Comparison of ENCODE assay signal across 24 cellular contexts in genomic region chr3:29203846-29204245, GRCh38.
"Had no signal": no experiment of that assay in that cellular context is flagged by ENCODE, and none has a peak within 500 bp of the region (broad histone marks: within the 10 kb centered on the region; RNA-seq: fewer than 3 reads in every experiment).

No MANE protein-coding gene starts in this region.

- H3K9me3 ChIP-seq: breast epithelium, MG63 had no signal

- ATAC-seq: activated naive CD4-positive, alpha-beta T cell treated with anti-CD3 and anti-CD28 coated beads, Interleukin-2, amount 50 U/mL, for 72 hours; activated naive CD8-positive, alpha-beta T cell treated with anti-CD3 and anti-CD28 coated beads, Interleukin-2, amount 50 U/mL, for 24 hours; activated T-cell treated with anti-CD3 and anti-CD28 coated beads, Interleukin-2, amount 50 U/mL, for 4 hours; T-cell had no signal

- H3K4me1 ChIP-seq: breast epithelium had no signal

- FAIRE-seq: RCC 7860, TTC549 had no signal

- DNase-seq: activated B cell treated with CpG ODN at 0.5 μM for 24 hours; activated CD4-positive, alpha-beta T cell treated with anti-CD3 and anti-CD28 coated beads for 1 hour; activated CD4-positive, alpha-beta T cell treated with anti-CD3 and anti-CD28 coated beads, Interleukin-2, amount 10 ng/mL, durations not matched to agents 24 days and 14 days; activated CD4-positive, alpha-beta T cell treated with anti-CD3 and anti-CD28 coated beads, Interleukin-2, amount 50 U/mL, for 48 hours; activated CD8-positive, alpha-beta memory T cell treated with anti-CD3 and anti-CD28 coated beads for 24 hours; activated effector memory CD4-positive, alpha-beta T cell treated with anti-CD3 and anti-CD28 coated beads, Interleukin-2, amount 50 U/mL, for 16 hours; activated naive CD4-positive, alpha-beta T cell treated with Interleukin-2 at 50 U/mL for 16 hours; activated naive CD8-positive, alpha-beta T cell treated with anti-CD3 and anti-CD28 coated beads, Interleukin-2, amount 50 U/mL, for 24 hours; activated T-cell treated with anti-CD3 and anti-CD28 coated beads, Interleukin-2, amount 50 U/mL, for 4 hours; MG63; NCI-H1105 treated with DMSO at 0.1 percent for 48 hours; NCI-H146; NCI-H187 treated with DMSO at 0.1 percent for 48 hours; NCI-H2081 treated with DMSO at 0.1 percent for 48 hours; NCI-H446; NCI-H524; SHP77; T-cell; T-helper 2 cell; T1000 had no signal

- H3K27ac ChIP-seq: breast epithelium had no signal

- H3K27me3 ChIP-seq: breast epithelium, MG63 had no signal

- H3K4me3 ChIP-seq: breast epithelium, MG63 had no signal

- H3K36me3 ChIP-seq: breast epithelium, MG63 had no signal
